ENCODE assay signal across 11 cellular contexts in genomic region chr10:32050145-32050544, GRCh38. TPM values are rescaled to one million over a fixed set of nuclear protein-coding genes. Genes with fewer than 3 reads are reported as not detected.
DNase-seq lines count a peak whose midpoint lies in the region; ATAC-seq and TF ChIP-seq lines count a peak whose summit lies in the region.
"Had no signal": no experiment of that assay in that cellular context is flagged by ENCODE, and none has a peak within 500 bp of the region (broad histone marks: within the 10 kb centered on the region; RNA-seq: fewer than 3 reads in every experiment).

No MANE protein-coding gene starts in this region.

- H3K9me3 ChIP-seq in left ventricle myocardium inferior (replicated peaks): no peaks in the 10 kb centered on the region
- H3K9me3 ChIP-seq in sigmoid colon: no peaks in the 10 kb centered on the region
- no peaks in the 10 kb centered on the region for H3K9me3 ChIP-seq in WERI-Rb-1 (ENCODE audit: severe bottlenecking)
- no peaks in the 10 kb centered on the region for H3K9me3 ChIP-seq in thyroid gland

- no peak for ATAC-seq in activated T-helper 17 cell treated with anti-CD3 and anti-CD28 coated beads, Interleukin-2, amount 50 U/mL, for 72 hours (replicated peaks)

- no peaks in the 10 kb centered on the region for H3K27me3 ChIP-seq in left ventricle myocardium inferior (ENCODE audit: low read depth)
- H3K27me3 ChIP-seq in sigmoid colon: no peaks in the 10 kb centered on the region
- H3K27me3 ChIP-seq in WERI-Rb-1 (ENCODE audit: insufficient read depth, low read depth, severe bottlenecking): no peaks in the 10 kb centered on the region
- H3K27me3 ChIP-seq in thyroid gland: no peaks in the 10 kb centered on the region

- intact Hi-C loops in left ventricle myocardium inferior (cut with micrococcal nuclease): no loop called here
- intact Hi-C loops in sigmoid colon (cut with DNase I): loop anchor here (10.0 kb wide), 2 partner anchors 295 to 905 kb away; partner anchors contain the start of genes EPC1 and ITGB1
- intact Hi-C loops in thyroid gland (cut with DNase I): no loop called here

- H3K4me3 ChIP-seq in left ventricle myocardium inferior (peak overlapping the region; percentile 5), sigmoid colon (peak overlapping the region in 3 of 4 donors; percentile 7 to 99 (median 77)), WERI-Rb-1 (ENCODE audit: low read depth, low read length) (no peak overlapping the region), thyroid gland (replicated peaks in 1 of 3) (no peak overlapping the region)

- H3K4me3 Mint-ChIP-seq in activated CD4-positive, alpha-beta T cell treated with anti-CD3 and anti-CD28 coated beads, Interleukin-2, amount 10 ng/mL, durations not matched to agents 7 days and 5 days: no peak overlapping the region
- H3K4me3 Mint-ChIP-seq in activated T-helper 17 cell treated with anti-CD3 and anti-CD28 coated beads, Interleukin-2, amount 50 U/mL, for 72 hours: peak overlapping the region; percentile 96

- H3K27ac ChIP-seq in left ventricle myocardium inferior (replicated peaks): peak overlapping the region; percentile 52
- H3K27ac ChIP-seq in sigmoid colon: peak overlapping the region; percentile 93 to 100 (median 96)
- no peak overlapping the region for H3K27ac ChIP-seq in WERI-Rb-1
- no peak overlapping the region for H3K27ac ChIP-seq in thyroid gland
- H3K27ac ChIP-seq: RWPE1 had no signal

- peaks cover 100% of the 10 kb centered on the region for H3K4me1 ChIP-seq in left ventricle myocardium inferior
- H3K4me1 ChIP-seq in sigmoid colon: peaks cover 0 to 78% (median 63%) of the 10 kb centered on the region in 4 donors
- peaks cover 33 to 48% of the 10 kb centered on the region in 2 donors for H3K4me1 ChIP-seq in thyroid gland

- TF ChIP-seq POLR2A in sigmoid colon (IDR thresholded peaks at IDR 0.05) (no peak), thyroid gland (IDR thresholded peaks at IDR 0.05) (no peak)

- peaks cover 64% of the 10 kb centered on the region for H3K36me3 Mint-ChIP-seq in activated CD4-positive, alpha-beta T cell treated with anti-CD3 and anti-CD28 coated beads, Interleukin-2, amount 10 ng/mL, durations not matched to agents 7 days and 5 days (ENCODE audit: low read depth)
- peaks cover 82% of the 10 kb centered on the region for H3K36me3 Mint-ChIP-seq in activated T-helper 17 cell treated with anti-CD3 and anti-CD28 coated beads, Interleukin-2, amount 50 U/mL, for 72 hours (ENCODE audit: low read depth)

- POLR2A ChIA-PET in activated CD4-positive, alpha-beta T cell treated with anti-CD3 and anti-CD28 coated beads, Interleukin-2, amount 10 ng/mL, durations not matched to agents 7 days and 5 days (lab: Charles Lee): no interaction called here

- peak overlapping the region; percentile 46 for H3K27ac Mint-ChIP-seq in activated CD4-positive, alpha-beta T cell treated with anti-CD3 and anti-CD28 coated beads, Interleukin-2, amount 10 ng/mL, durations not matched to agents 7 days and 5 days
- peak overlapping the region; percentile 88 for H3K27ac Mint-ChIP-seq in activated T-helper 17 cell treated with anti-CD3 and anti-CD28 coated beads, Interleukin-2, amount 50 U/mL, for 72 hours

- H3K4me1 Mint-ChIP-seq in activated CD4-positive, alpha-beta T cell treated with anti-CD3 and anti-CD28 coated beads, Interleukin-2, amount 10 ng/mL, durations not matched to agents 7 days and 5 days: peaks cover 79% of the 10 kb centered on the region
- peaks cover 58% of the 10 kb centered on the region for H3K4me1 Mint-ChIP-seq in activated T-helper 17 cell treated with anti-CD3 and anti-CD28 coated beads, Interleukin-2, amount 50 U/mL, for 72 hours

- no peak for TF ChIP-seq EP300 in sigmoid colon (IDR thresholded peaks at IDR 0.05)

- H3K36me3 ChIP-seq in left ventricle myocardium inferior (peaks cover 21% of the 10 kb centered on the region), sigmoid colon (peaks cover 0 to 31% (median 3%) of the 10 kb centered on the region in 4 donors), WERI-Rb-1 (peaks cover 18% of the 10 kb centered on the region; the same call in 1 of the 2 replicates), thyroid gland (no peaks in the 10 kb centered on the region)

- H3K9me3 Mint-ChIP-seq in activated CD4-positive, alpha-beta T cell treated with anti-CD3 and anti-CD28 coated beads, Interleukin-2, amount 10 ng/mL, durations not matched to agents 7 days and 5 days: no peaks in the 10 kb centered on the region
- H3K9me3 Mint-ChIP-seq in activated T-helper 17 cell treated with anti-CD3 and anti-CD28 coated beads, Interleukin-2, amount 50 U/mL, for 72 hours: no peaks in the 10 kb centered on the region

- CTCF ChIA-PET in activated CD4-positive, alpha-beta T cell treated with anti-CD3 and anti-CD28 coated beads, Interleukin-2, amount 10 ng/mL, durations not matched to agents 7 days and 5 days (lab: Charles Lee): interaction anchor here (0.6 to 2.3 kb wide), 2 partner anchors 16 to 209 kb away, joined by 3 to 11 read pairs; no protein-coding TSS in a partner anchor

- no peak for DNase-seq in activated CD4-positive, alpha-beta T cell treated with anti-CD3 and anti-CD28 coated beads, Interleukin-2, amount 10 ng/mL, durations not matched to agents 7 days and 5 days
- no peak for DNase-seq in activated CD4-positive, alpha-beta T cell treated with anti-CD3 and anti-CD28 coated beads for 48 hours
- no peak for DNase-seq in left ventricle myocardium inferior
- no peak for DNase-seq in sigmoid colon
- no peak for DNase-seq in WERI-Rb-1
- no peak for DNase-seq in thyroid gland
- DNase-seq in NOMO-1 (lab: John Stamatoyannopoulos, UW; ENCODE audit: unreplicated experiment in 2 of 2): no peak
- DNase-seq: activated CD4-positive, alpha-beta T cell treated with anti-CD3 and anti-CD28 coated beads, Interleukin-2, amount 50 U/mL, for 1 hour; NCI-H2081 had no signal

- no peaks in the 10 kb centered on the region for H3K27me3 Mint-ChIP-seq in activated CD4-positive, alpha-beta T cell treated with anti-CD3 and anti-CD28 coated beads, Interleukin-2, amount 10 ng/mL, durations not matched to agents 7 days and 5 days
- H3K27me3 Mint-ChIP-seq in activated T-helper 17 cell treated with anti-CD3 and anti-CD28 coated beads, Interleukin-2, amount 50 U/mL, for 72 hours: no peaks in the 10 kb centered on the region

- no peak for TF ChIP-seq CTCF in left ventricle myocardium inferior (IDR thresholded peaks at IDR 0.05; ENCODE audit: borderline replicate concordance)
- TF ChIP-seq CTCF in sigmoid colon (IDR thresholded peaks at IDR 0.05): no peak
- TF ChIP-seq CTCF in WERI-Rb-1 (IDR thresholded peaks at IDR 0.05; ENCODE audit: low read depth, low read length): no peak
- TF ChIP-seq CTCF in thyroid gland (IDR thresholded peaks at IDR 0.05): no peak

- 70 to 76% methylated on average over 5 of the region's 5 CpGs for WGBS in sigmoid colon, 2 donors
- 62 to 72% methylated on average over 5 of the region's 5 CpGs for WGBS in thyroid gland, 2 donors

RNA-seq across cellular contexts. Expression of gene KIF5B, which starts 6.1 kb away (rescaled TPM):
- 10 to 100 TPM; 61.3 to 62.4 TPM for total RNA-seq in activated CD4-positive, alpha-beta T cell treated with anti-CD3 and anti-CD28 coated beads, Interleukin-2, amount 10 ng/mL, durations not matched to agents 7 days and 5 days
- total RNA-seq in activated T-helper 17 cell treated with anti-CD3 and anti-CD28 coated beads, Interleukin-2, amount 50 U/mL, for 72 hours: 10 to 100 TPM; 44.7 to 72.2 TPM
- total RNA-seq in left ventricle myocardium inferior (144 TPM), sigmoid colon (100 to 1,000 TPM; 199 to 270 (median 240) TPM), thyroid gland (100 to 1,000 TPM in 1 of 4 donors, 10 to 100 TPM in 3; 83.6 to 115 (median 92.1) TPM)
- polyA plus RNA-seq in sigmoid colon: 10 to 100 TPM; 42.6 to 78.7 (median 68.0) TPM

Comparison
In these comparisons a context has a peak if more than half of its experiments do, and no peak if none do; other contexts are left out.
1. H3K27ac ChIP-seq: peak in left ventricle myocardium inferior (single experiment) and sigmoid colon (4 of 4); none in WERI-Rb-1 (single experiment) and thyroid gland (0 of 3).
2. H3K4me3 ChIP-seq: peak in left ventricle myocardium inferior (single experiment) and sigmoid colon (3 of 4); none in WERI-Rb-1 (single experiment) and thyroid gland (0 of 3).